In the genomic region with DNA sequence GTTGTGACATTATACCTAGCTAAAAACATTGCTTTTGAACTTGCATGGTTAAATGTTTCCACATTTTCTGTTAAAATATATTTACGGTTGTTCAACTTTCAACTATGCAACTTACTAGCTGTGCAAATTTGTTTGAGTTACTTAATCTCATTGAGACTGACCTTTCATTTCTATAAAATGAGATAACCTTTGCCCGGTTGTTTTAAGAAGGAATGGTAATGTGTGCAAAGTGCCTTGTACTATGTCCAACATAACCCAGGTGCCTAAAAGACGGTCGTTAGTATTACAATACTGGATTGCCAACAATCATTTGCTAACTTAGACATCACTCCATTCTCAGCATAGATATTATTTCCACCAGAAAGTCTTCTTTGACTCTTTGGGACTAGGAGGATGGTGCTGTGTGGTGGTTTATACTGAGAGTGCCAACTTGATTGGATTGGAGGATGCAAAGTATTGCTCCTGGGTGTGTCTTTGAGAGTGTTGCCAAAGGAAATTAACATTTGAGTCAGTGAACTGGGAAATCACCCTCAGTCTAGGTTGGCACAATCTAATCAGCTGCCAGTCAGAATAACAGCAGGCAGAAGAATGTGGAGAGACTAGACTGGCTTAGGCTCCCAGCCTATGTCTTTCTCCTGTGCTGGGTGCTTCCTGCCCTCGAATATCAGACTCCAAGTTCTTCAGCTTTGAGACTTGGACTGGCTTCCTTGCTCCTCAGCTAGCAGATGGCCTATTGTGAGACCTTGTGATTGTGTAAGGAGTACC, we compare ENCODE assay signal across 18 cellular contexts.
"Had no signal": no experiment of that assay in that cellular context is flagged by ENCODE, and none has a peak within 500 bp of the region (broad histone marks: within the 10 kb centered on the region; RNA-seq: fewer than 3 reads in every experiment).

No MANE protein-coding gene starts in this region.

- ATAC-seq: activated CD8-positive, alpha-beta memory T cell treated with anti-CD3 and anti-CD28 coated beads, Interleukin-2, amount 10 ng/mL, durations not matched to agents 7 days and 5 days; left cardiac atrium; naive thymus-derived CD4-positive, alpha-beta T cell; sciatic nerve; stimulated activated effector memory CD8-positive, alpha-beta T cell treated with anti-CD3 and anti-CD28 coated beads, Interleukin-12 subunit alpha, Interleukin-12 subunit beta, amount 100 ng/mL, for 72 hours had no signal

- DNase-seq: activated CD4-positive, alpha-beta memory T cell treated with anti-CD3 and anti-CD28 coated beads for 36 hours; activated CD4-positive, alpha-beta T cell treated with anti-CD3 and anti-CD28 coated beads for 4 hours; activated CD8-positive, alpha-beta memory T cell treated with anti-CD3 and anti-CD28 coated beads, Interleukin-2, amount 10 ng/mL, durations not matched to agents 7 days and 5 days; activated naive CD4-positive, alpha-beta T cell; activated naive CD8-positive, alpha-beta T cell treated with anti-CD3 and anti-CD28 coated beads for 36 hours; amniotic stem cell; left cardiac atrium; naive thymus-derived CD4-positive, alpha-beta T cell; stimulated activated CD4-positive, alpha-beta T cell treated with anti-CD3 and anti-CD28 coated beads, Interleukin-4, amount 100 ng/mL, for 24 hours had no signal

- FAIRE-seq: endometrium, TTC549 had no signal

- H3K27ac ChIP-seq: coronary artery, esophagus muscularis mucosa, prostate gland, SK-N-MC, thoracic aorta had no signal

- H3K4me3 ChIP-seq: coronary artery, esophagus muscularis mucosa, prostate gland, SK-N-MC, thoracic aorta had no signal

- H3K36me3 ChIP-seq: esophagus muscularis mucosa, prostate gland, thoracic aorta had no signal

- H3K4me1 ChIP-seq: esophagus muscularis mucosa, prostate gland had no signal

- H3K9me3 ChIP-seq: esophagus muscularis mucosa, prostate gland, thoracic aorta had no signal
